ENCODE assay signal across 8 cellular contexts in the genomic region with DNA sequence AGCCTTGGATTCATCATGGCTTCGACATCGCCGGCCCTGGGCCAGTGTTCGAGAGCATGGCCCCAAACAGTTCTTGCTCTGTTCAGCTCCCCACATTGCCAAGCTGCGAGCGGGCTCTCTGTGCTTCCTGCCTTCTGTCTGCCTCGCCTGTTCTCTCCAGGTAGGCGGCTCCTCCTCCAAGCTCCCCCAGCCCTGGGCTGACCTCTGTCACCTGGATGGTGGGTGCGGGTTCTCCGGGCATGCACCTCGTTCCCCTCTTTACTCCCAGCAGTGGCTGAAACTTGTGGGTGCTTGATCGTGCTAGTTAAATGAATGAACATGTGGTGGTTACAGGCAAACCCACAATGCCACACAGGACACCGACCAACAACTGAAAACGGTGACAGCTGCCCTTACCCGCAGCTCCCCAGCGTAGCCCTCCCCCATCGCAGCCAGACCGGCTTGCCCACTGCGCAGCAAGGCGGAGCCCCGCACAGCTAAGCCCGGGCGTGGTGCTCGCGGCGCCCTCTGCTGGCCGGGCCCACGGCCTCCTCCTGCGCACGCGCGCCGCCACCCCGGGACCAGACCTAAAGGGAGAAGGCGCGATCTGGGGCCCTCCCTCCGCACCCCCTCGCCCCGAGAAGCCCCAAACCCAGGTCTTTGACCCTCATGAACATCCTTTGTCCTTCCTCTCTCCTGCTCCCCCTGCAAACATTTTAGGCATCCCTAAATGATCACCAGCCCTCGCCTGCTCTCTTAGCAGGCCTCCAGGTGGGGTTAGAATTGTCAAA. TPM values are rescaled to one million over a fixed set of nuclear protein-coding genes. Genes with fewer than 3 reads are reported as not detected.
A peak's percentile ranks its signal among the peaks of the same experiment; 100 is the strongest.
DNase-seq lines count a peak whose midpoint lies in the region; ATAC-seq and TF ChIP-seq lines count a peak whose summit lies in the region.

No MANE protein-coding gene starts in this region.

- peak overlapping the region; percentile 81 for H4K8ac ChIP-seq in trophoblast cell (ENCODE audit: low read depth, low read length)

- no peak overlapping the region for H3K4ac ChIP-seq in trophoblast cell (ENCODE audit: low read depth, low read length)

- H2BK120ac ChIP-seq in trophoblast cell (ENCODE audit: insufficient read depth, low read length, poor library complexity) = peak overlapping the region; percentile 41

- no peaks in the 10 kb centered on the region for H3K9me3 Mint-ChIP-seq in activated naive CD8-positive, alpha-beta T cell treated with anti-CD3 and anti-CD28 coated beads for 36 hours

- peaks cover 8% of the 10 kb centered on the region for H3K79me1 ChIP-seq in trophoblast cell (ENCODE audit: low read length)

- peak in 1 of 2 donors; percentile 78 for TF ChIP-seq EP300 in tibial nerve (IDR thresholded peaks at IDR 0.05)

- POLR2A ChIA-PET in GM10248 (lab: Yijun Ruan, JAX) = interaction anchor here (0.6 to 2.2 kb wide), 4 partner anchors 13 to 27 kb away, joined by 3 to 23 read pairs (median 6); partner anchors contain the start of gene EIF1

- no peaks in the 10 kb centered on the region for H3K36me3 ChIP-seq in cardiac muscle cell
- no peaks in the 10 kb centered on the region for H3K36me3 ChIP-seq in trophoblast cell (ENCODE audit: control insufficient read depth in 1 of 2, insufficient read depth in 2 of 2, low read length in 2 of 2)
- H3K36me3 ChIP-seq in tibial nerve = no peaks in the 10 kb centered on the region

- peak overlapping the region; percentile 68 for H2AFZ ChIP-seq in trophoblast cell (ENCODE audit: insufficient read depth, low read length, poor library complexity)

- H3K79me2 ChIP-seq in trophoblast cell (ENCODE audit: control insufficient read depth, insufficient read depth, low read length, poor library complexity) = no peaks in the 10 kb centered on the region

- H3K4me3 Mint-ChIP-seq in activated naive CD8-positive, alpha-beta T cell treated with anti-CD3 and anti-CD28 coated beads for 36 hours = peak overlapping the region; percentile 79

- H3K4me1 ChIP-seq in cardiac muscle cell (ENCODE audit: low read depth) (peaks cover 5% of the 10 kb centered on the region), trophoblast cell (ENCODE audit: control insufficient read depth in 1 of 2, insufficient read depth in 2 of 2, low read length in 2 of 2) (peaks cover 8% of the 10 kb centered on the region in 2 experiments), tibial nerve (peaks cover 0 to 39% (median 5%) of the 10 kb centered on the region in 4 donors)

- peak overlapping the region; percentile 98 for H3K27ac Mint-ChIP-seq in activated naive CD8-positive, alpha-beta T cell treated with anti-CD3 and anti-CD28 coated beads for 36 hours

- H2BK12ac ChIP-seq in trophoblast cell (ENCODE audit: low read length) = peak overlapping the region; percentile 11

- peak; percentile 56 to 80 for TF ChIP-seq POLR2A in tibial nerve (IDR thresholded peaks at IDR 0.05)

- H3K27me3 Mint-ChIP-seq in activated naive CD8-positive, alpha-beta T cell treated with anti-CD3 and anti-CD28 coated beads for 36 hours = peaks cover 3% of the 10 kb centered on the region

- no peaks in the 10 kb centered on the region for H3K36me3 Mint-ChIP-seq in activated naive CD8-positive, alpha-beta T cell treated with anti-CD3 and anti-CD28 coated beads for 36 hours

- peak overlapping the region; percentile 36 for H4K91ac ChIP-seq in trophoblast cell (ENCODE audit: low read depth, low read length)

- no peak overlapping the region for H3K27ac ChIP-seq in cardiac muscle cell
- H3K27ac ChIP-seq in trophoblast cell (ENCODE audit: low read depth, low read length) = no peak overlapping the region
- peak overlapping the region; percentile 76 to 92 (median 84) for H3K27ac ChIP-seq in tibial nerve

- peak overlapping the region; percentile 65 for H3K14ac ChIP-seq in trophoblast cell (ENCODE audit: low read length)

- H3K27me3 ChIP-seq in cardiac muscle cell = no peaks in the 10 kb centered on the region
- no peaks in the 10 kb centered on the region for H3K27me3 ChIP-seq in trophoblast cell (ENCODE audit: insufficient read depth, low read length)
- no peaks in the 10 kb centered on the region for H3K27me3 ChIP-seq in tibial nerve

- peak; percentile 95 for TF ChIP-seq CTCF in GM10248 (IDR thresholded peaks at IDR 0.05; ENCODE audit: control extremely low read depth, extremely low read depth, low read depth, missing control alignments)
- peak; percentile 91 for TF ChIP-seq CTCF in cardiac muscle cell (IDR thresholded peaks at IDR 0.05; ENCODE audit: low read depth, low read length)
- peak; percentile 97 to 100 (median 98) for TF ChIP-seq CTCF in tibial nerve (IDR thresholded peaks at IDR 0.05)

- peak overlapping the region; percentile 57 for H4K12ac ChIP-seq in trophoblast cell (ENCODE audit: low read depth, low read length)

- H3K9me3 ChIP-seq in cardiac muscle cell (ENCODE audit: low read depth) (no peaks in the 10 kb centered on the region), trophoblast cell (ENCODE audit: insufficient read depth, low read depth, low read length) (no peaks in the 10 kb centered on the region), tibial nerve (no peaks in the 10 kb centered on the region)

- H3K4me2 ChIP-seq in trophoblast cell (ENCODE audit: low read length) = peak overlapping the region; percentile 84

- ATAC-seq in HG02610 (IDR thresholded peaks at IDR 0.05; ENCODE audit: unreplicated experiment) = peak; percentile 57

- CTCF ChIA-PET in GM10248 (lab: Yijun Ruan, JAX) = interaction anchor here (0.6 to 16.0 kb wide), 36 partner anchors 14 to 1342 kb away, joined by 3 to 533 read pairs (median 4); partner anchors contain the start of genes EIF1 and SMARCE1

- H2BK5ac ChIP-seq in trophoblast cell (ENCODE audit: low read depth, low read length, poor library complexity) = no peak overlapping the region

- no CpG with 5 or more reads among the region's 40 CpGs for WGBS in trophoblast cell (ENCODE audit: extremely low coverage, insufficient coverage, insufficient read length)
- WGBS in tibial nerve, 2 donors = 2% methylated on average over 40 of the region's 40 CpGs

- peak; percentile 93 for DNase-seq in GM10248 (ENCODE audit: extremely low spot score)
- peak; percentile 85 for DNase-seq in NCI-H1092 treated with DMSO at 0.1 percent for 48 hours (lab: John Stamatoyannopoulos, UW)
- peak; percentile 70 for DNase-seq in SKM-1 treated with dmso at 0.1 percent for 144 hours (lab: John Stamatoyannopoulos, UW; ENCODE audit: unreplicated experiment)
- peak; percentile 97 for DNase-seq in activated naive CD8-positive, alpha-beta T cell treated with anti-CD3 and anti-CD28 coated beads for 36 hours
- DNase-seq in cardiac muscle cell (ENCODE audit: low read depth in 1 of 2, low spot score in 1 of 2) = peak; percentile 88 to 89
- peak; percentile 92 to 96 for DNase-seq in trophoblast cell
- peak; percentile 76 to 79 for DNase-seq in tibial nerve (ENCODE audit: low spot score in 2 of 2)

- peak overlapping the region; percentile 44 for H3K9ac ChIP-seq in trophoblast cell (ENCODE audit: low read length)

- H3K4me3 ChIP-seq in cardiac muscle cell (no peak overlapping the region), trophoblast cell (ENCODE audit: low read depth, low read length) (peak overlapping the region; percentile 10), tibial nerve (peak overlapping the region; percentile 33 to 56 (median 48))

- H2AK5ac ChIP-seq in trophoblast cell (ENCODE audit: low read length) = no peak overlapping the region

- no peak overlapping the region for H3K23ac ChIP-seq in trophoblast cell (ENCODE audit: low read length)

- peak overlapping the region; percentile 73 for H3K18ac ChIP-seq in trophoblast cell (ENCODE audit: low read length)

- H3K4me1 Mint-ChIP-seq in activated naive CD8-positive, alpha-beta T cell treated with anti-CD3 and anti-CD28 coated beads for 36 hours = peaks cover 37% of the 10 kb centered on the region

RNA-seq across cellular contexts. Expression of gene EIF1, which starts 22.9 kb away (rescaled TPM):
- total RNA-seq in activated naive CD8-positive, alpha-beta T cell treated with anti-CD3 and anti-CD28 coated beads for 36 hours = 1,000 to 10,000 TPM; 1,196 to 1,277 TPM
- total RNA-seq in cardiac muscle cell = 153 and 285 TPM in 2 replicates
- polyA plus RNA-seq in cardiac muscle cell = 726 and 784 TPM in 2 replicates
- 905 and 911 TPM in 2 replicates for polyA plus RNA-seq in trophoblast cell (2013)
- 100 to 1,000 TPM; 172 to 458 (median 243) TPM for total RNA-seq in tibial nerve

RNA-seq across cellular contexts. Expression of gene KRT17, which starts 41.4 kb away (rescaled TPM):
- not detected for total RNA-seq in activated naive CD8-positive, alpha-beta T cell treated with anti-CD3 and anti-CD28 coated beads for 36 hours
- total RNA-seq in cardiac muscle cell (not detected in 2 replicates), tibial nerve (1 to 10 TPM in 1 of 4 donors, not detected in 3; 1.5 TPM)
- 1.2 TPM in 1 of 2 replicates, not detected in the other for polyA plus RNA-seq in cardiac muscle cell
- 145 and 161 TPM in 2 replicates for polyA plus RNA-seq in trophoblast cell (2013)

RNA-seq across cellular contexts. Expression of gene GAST, which starts 46.4 kb away (rescaled TPM):
- not detected for total RNA-seq in activated naive CD8-positive, alpha-beta T cell treated with anti-CD3 and anti-CD28 coated beads for 36 hours
- not detected in 2 replicates for total RNA-seq in cardiac muscle cell
- polyA plus RNA-seq in cardiac muscle cell = not detected in 2 replicates
- polyA plus RNA-seq in trophoblast cell (2013) = 25.4 and 27.3 TPM in 2 replicates
- not detected for total RNA-seq in tibial nerve

RNA-seq across cellular contexts. Expression of gene KRT16, which starts 53.2 kb away (rescaled TPM):
- not detected for total RNA-seq in activated naive CD8-positive, alpha-beta T cell treated with anti-CD3 and anti-CD28 coated beads for 36 hours
- not detected in 2 replicates for total RNA-seq in cardiac muscle cell
- polyA plus RNA-seq in cardiac muscle cell = 0.16 TPM in 1 of 2 replicates, not detected in the other
- polyA plus RNA-seq in trophoblast cell (2013) = 7.9 and 8.4 TPM in 2 replicates
- total RNA-seq in tibial nerve = 10 to 100 TPM in 1 of 4 donors, 1 to 10 TPM in 2, not detected in 1; 2.4 to 12.6 (median 6.6) TPM

Comparison
In these comparisons a context has a peak if more than half of its experiments do, and no peak if none do; other contexts are left out.
1. H3K27ac ChIP-seq: peak in tibial nerve (4 of 4); none in cardiac muscle cell (single experiment) and trophoblast cell (single experiment).
2. Peak in every context shown above with its lines, with median percentiles within 50 percentile points of each other: DNase-seq and CTCF ChIP-seq.